Comparison of ENCODE assay signal across 1 cellular context in genomic region chr15:57376695-57377477, GRCh38.
TF ChIP-seq lines count a peak whose summit lies in the region.

No MANE protein-coding gene starts in this region.

TF ChIP-seq in HepG2, 621 proteins besides CTCF, POLR2A, EP300 and RAD21 (continued from another document and continues in another):
- TF ChIP-seq ZHX2 (IDR thresholded peaks at IDR 0.05; ENCODE audit: low read depth) (no peak), ZHX2 (CRISPR knock-in tag; IDR thresholded peaks at IDR 0.05; ENCODE audit: borderline replicate concordance) (no peak), TBL1XR1 (IDR thresholded peaks at IDR 0.05; ENCODE audit: borderline replicate concordance, low read length, partially characterized antibody) (no peak), HOXA7 (CRISPR knock-in tag; IDR thresholded peaks at IDR 0.05) (no peak), IKZF4 (CRISPR knock-in tag; IDR thresholded peaks at IDR 0.05; ENCODE audit: borderline replicate concordance, low read depth, not compliant biosample characterization) (peak; percentile 75), AHDC1 (CRISPR knock-in tag; IDR thresholded peaks at IDR 0.05; ENCODE audit: borderline replicate concordance) (no peak), KLF12 (CRISPR knock-in tag; IDR thresholded peaks at IDR 0.05; ENCODE audit: borderline replicate concordance) (0 out of 2 replicates have a peak, but pooled peaks have one; percentile 48), ZNF775 (CRISPR knock-in tag; IDR thresholded peaks at IDR 0.05; ENCODE audit: borderline replicate concordance) (no peak), HINFP (CRISPR knock-in tag; IDR thresholded peaks at IDR 0.05; ENCODE audit: low read depth) (no peak), ZFY (CRISPR knock-in tag; IDR thresholded peaks at IDR 0.05) (no peak), RFXAP (CRISPR knock-in tag; IDR thresholded peaks at IDR 0.05; ENCODE audit: borderline replicate concordance) (no peak), NR2F6 (IDR thresholded peaks at IDR 0.05) (peak; percentile 29; the same call in 1 of the 2 replicates), NR2F6 (CRISPR knock-in tag; IDR thresholded peaks at IDR 0.05) (peak; percentile 49), TAF15 (IDR thresholded peaks at IDR 0.05; ENCODE audit: low read depth, low read length, poor library complexity, severe bottlenecking) (no peak), ZGPAT (CRISPR knock-in tag; IDR thresholded peaks at IDR 0.05) (no peak), SRY (CRISPR knock-in tag; IDR thresholded peaks at IDR 0.05) (no peak; the same call in 1 of the 2 replicates), ZNF235 (CRISPR knock-in tag; IDR thresholded peaks at IDR 0.05; ENCODE audit: borderline replicate concordance) (0 out of 2 replicates have a peak, but pooled peaks have one; percentile 41), ZBTB43 (CRISPR knock-in tag; conservative IDR thresholded peaks at IDR 0.05) (no peak), DNMT3B (CRISPR knock-in tag; conservative IDR thresholded peaks at IDR 0.05) (no peak), REST (IDR thresholded peaks at IDR 0.05; ENCODE audit: borderline replicate concordance in 1 of 2, low read depth in 1 of 2, low read length in 2 of 2) (no peak), RNF2 (conservative IDR thresholded peaks at IDR 0.05; ENCODE audit: low read depth) (no peak), MAZ (IDR thresholded peaks at IDR 0.05; ENCODE audit: borderline replicate concordance, low read depth, low read length) (no peak), MAZ (CRISPR knock-in tag; IDR thresholded peaks at IDR 0.05; ENCODE audit: low read depth) (0 out of 2 replicates have a peak, but pooled peaks have one; percentile 25), ARID5B (CRISPR knock-in tag; IDR thresholded peaks at IDR 0.05) (peak; percentile 6; the same call in 1 of the 2 replicates), LCORL (IDR thresholded peaks at IDR 0.05) (no peak), LCORL (CRISPR knock-in tag; IDR thresholded peaks at IDR 0.05) (peak; percentile 52; the same call in 1 of the 2 replicates), ZNF10 (CRISPR knock-in tag; IDR thresholded peaks at IDR 0.05; ENCODE audit: borderline replicate concordance, low read depth) (no peak)
